1 cellular context compared by ENCODE assay signal in the genomic region with DNA sequence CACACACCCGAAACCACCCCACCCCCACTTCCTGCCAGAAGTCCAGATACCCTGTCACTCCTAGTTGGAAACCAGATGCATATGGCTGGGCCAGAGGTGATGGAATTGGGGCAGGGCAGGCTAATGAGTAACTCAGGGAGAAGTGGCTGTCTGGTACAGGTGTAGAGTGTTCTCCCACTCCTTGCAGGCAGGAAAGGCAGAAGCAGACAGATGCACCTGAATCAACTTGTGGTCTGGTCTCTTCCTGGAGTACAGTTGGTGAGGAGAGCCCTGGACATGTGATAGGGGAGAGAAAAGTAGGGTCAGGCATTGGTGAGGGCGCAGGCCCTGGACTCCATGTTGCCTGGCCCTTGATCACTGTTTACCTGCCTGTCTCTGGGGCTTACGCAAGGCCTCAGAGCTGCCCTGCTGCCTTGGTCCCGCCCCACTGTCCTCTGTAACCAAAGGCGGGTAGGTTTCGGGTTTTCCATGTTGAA.
TF ChIP-seq lines count a peak whose summit lies in the region.

No MANE protein-coding gene starts in this region.

TF ChIP-seq in HepG2, 621 proteins besides CTCF, POLR2A, EP300 and RAD21 (continued from another document):
- TF ChIP-seq ZNF33A (CRISPR knock-in tag; IDR thresholded peaks at IDR 0.05; ENCODE audit: borderline replicate concordance) (no peak), ETV6 (CRISPR knock-in tag; conservative IDR thresholded peaks at IDR 0.05) (0 out of 2 replicates have a peak, but pooled peaks have one; percentile 28), GFI1 (CRISPR knock-in tag; IDR thresholded peaks at IDR 0.05; ENCODE audit: borderline replicate concordance) (0 out of 2 replicates have a peak, but pooled peaks have one; percentile 65), IKZF4 (CRISPR knock-in tag; IDR thresholded peaks at IDR 0.05; ENCODE audit: borderline replicate concordance, low read depth, not compliant biosample characterization) (no peak), ZBTB8A (CRISPR knock-in tag; IDR thresholded peaks at IDR 0.05; ENCODE audit: borderline replicate concordance, low read depth) (no peak), IRF2 (CRISPR knock-in tag; IDR thresholded peaks at IDR 0.05) (no peak; the same call in 1 of the 2 replicates), ERF (CRISPR knock-in tag; IDR thresholded peaks at IDR 0.05) (0 out of 2 replicates have a peak, but pooled peaks have one; percentile 7), EEA1 (CRISPR knock-in tag; IDR thresholded peaks at IDR 0.05; ENCODE audit: borderline replicate concordance) (no peak), HNF4A (CRISPR knock-in tag; IDR thresholded peaks at IDR 0.05) (peak; percentile 53), ZNF292 (CRISPR knock-in tag; IDR thresholded peaks at IDR 0.05; ENCODE audit: borderline replicate concordance, low read depth) (peak; percentile 84; the same call in 1 of the 2 replicates), NFKB2 (CRISPR knock-in tag; IDR thresholded peaks at IDR 0.05; ENCODE audit: borderline replicate concordance) (no peak; the same call in 1 of the 2 replicates), ZNF792 (CRISPR knock-in tag; IDR thresholded peaks at IDR 0.05) (no peak), MAZ (IDR thresholded peaks at IDR 0.05; ENCODE audit: borderline replicate concordance, low read depth, low read length) (no peak), MAZ (CRISPR knock-in tag; IDR thresholded peaks at IDR 0.05; ENCODE audit: low read depth) (0 out of 2 replicates have a peak, but pooled peaks have one; percentile 40), FOXK2 (IDR thresholded peaks at IDR 0.05) (no peak; the same call in 1 of the 2 replicates), ZNF143 (CRISPR knock-in tag; IDR thresholded peaks at IDR 0.05) (no peak), FOXJ3 (CRISPR knock-in tag; IDR thresholded peaks at IDR 0.05; ENCODE audit: borderline replicate concordance) (peak; percentile 77; the same call in 1 of the 2 replicates), GABPB1 (CRISPR knock-in tag; IDR thresholded peaks at IDR 0.05) (peak; percentile 0; the same call in 1 of the 2 replicates), ZNF883 (CRISPR knock-in tag; IDR thresholded peaks at IDR 0.05; ENCODE audit: not compliant biosample characterization) (no peak)
